In the genomic region with DNA sequence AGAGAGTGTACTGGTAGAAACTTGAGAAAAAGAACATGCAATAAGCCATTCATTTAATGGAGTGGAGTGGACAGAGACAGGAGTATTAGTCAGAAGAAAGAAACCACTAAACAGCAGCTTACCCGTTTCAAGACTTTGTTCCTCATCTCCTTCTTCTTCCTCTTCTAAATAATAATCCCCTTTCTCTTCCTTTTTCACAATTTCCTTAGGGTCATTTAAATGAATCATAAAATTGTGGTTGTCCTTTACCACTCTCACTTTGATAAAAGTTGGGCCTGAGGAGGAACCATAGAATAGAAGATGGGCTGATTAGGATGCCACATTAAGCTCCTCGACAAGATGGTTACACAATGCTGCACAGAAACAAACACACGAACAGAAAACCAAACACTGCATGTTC, we compare ENCODE assay signal across 15 cellular contexts.
"Had no signal": no experiment of that assay in that cellular context is flagged by ENCODE, and none has a peak within 500 bp of the region (broad histone marks: within the 10 kb centered on the region; RNA-seq: fewer than 3 reads in every experiment).

No MANE protein-coding gene starts in this region.

- H3K27ac Mint-ChIP-seq: activated T-helper 1 cell treated with anti-CD3 and anti-CD28 coated beads, Interleukin-12 subunit alpha, Interleukin-12 subunit beta, Interleukin-2, Interleukin-4 antibody, amounts not matched to agents 30 ng/mL and 10 ng/mL and 1 ng/mL, durations not matched to agents 14 hours and 24 hours and 36 hours; nephron; stimulated activated naive B cell treated with anti-CD40 and anti-IgM and Interleukin-4, amounts not matched to agents 10 μg/mL and 1 μg/mL and 100 μg/mL, for 72 hours had no signal

- H3K36me3 Mint-ChIP-seq: stimulated activated naive B cell treated with anti-CD40 and anti-IgM and Interleukin-4, amounts not matched to agents 10 μg/mL and 1 μg/mL and 100 μg/mL, for 72 hours had no signal

- H3K27me3 Mint-ChIP-seq: stimulated activated naive B cell treated with anti-CD40 and anti-IgM and Interleukin-4, amounts not matched to agents 10 μg/mL and 1 μg/mL and 100 μg/mL, for 72 hours had no signal

- ATAC-seq: activated CD4-positive, CD25-positive, alpha-beta regulatory T cell treated with anti-CD3 and anti-CD28 coated beads, Interleukin-2, amount 50 U/mL, for 24 hours; left ventricle myocardium superior; stimulated activated naive B cell treated with anti-CD40 and anti-IgM and Interleukin-4, amounts not matched to agents 10 μg/mL and 1 μg/mL and 100 μg/mL, for 72 hours had no signal

- DNase-seq: anterior cingulate cortex; brain microvascular endothelial cell; cortex of kidney; effector CD4-positive, alpha-beta T cell; esophagus squamous epithelium; hypothalamus; left ventricle myocardium superior; nucleus accumbens; posterior cingulate gyrus; stimulated activated CD4-positive, alpha-beta T cell treated with anti-CD3 and anti-CD28 coated beads, Interleukin-4, amount 100 ng/mL, for 1 hour; stimulated activated naive B cell treated with anti-CD40 and anti-IgM and Interleukin-4, amounts not matched to agents 10 μg/mL and 1 μg/mL and 100 μg/mL, for 72 hours; thyroid gland had no signal

- H3K9me3 Mint-ChIP-seq: activated T-helper 1 cell treated with anti-CD3 and anti-CD28 coated beads, Interleukin-12 subunit alpha, Interleukin-12 subunit beta, Interleukin-2, Interleukin-4 antibody, amounts not matched to agents 30 ng/mL and 10 ng/mL and 1 ng/mL, durations not matched to agents 14 hours and 24 hours and 36 hours; nephron; stimulated activated naive B cell treated with anti-CD40 and anti-IgM and Interleukin-4, amounts not matched to agents 10 μg/mL and 1 μg/mL and 100 μg/mL, for 72 hours had no signal

- H3K4me1 Mint-ChIP-seq: nephron; stimulated activated naive B cell treated with anti-CD40 and anti-IgM and Interleukin-4, amounts not matched to agents 10 μg/mL and 1 μg/mL and 100 μg/mL, for 72 hours had no signal

- H3K4me3 Mint-ChIP-seq: activated T-helper 1 cell treated with anti-CD3 and anti-CD28 coated beads, Interleukin-12 subunit alpha, Interleukin-12 subunit beta, Interleukin-2, Interleukin-4 antibody, amounts not matched to agents 30 ng/mL and 10 ng/mL and 1 ng/mL, durations not matched to agents 14 hours and 24 hours and 36 hours; nephron; stimulated activated naive B cell treated with anti-CD40 and anti-IgM and Interleukin-4, amounts not matched to agents 10 μg/mL and 1 μg/mL and 100 μg/mL, for 72 hours had no signal
